24 cellular contexts compared by ENCODE assay signal in the genomic region with DNA sequence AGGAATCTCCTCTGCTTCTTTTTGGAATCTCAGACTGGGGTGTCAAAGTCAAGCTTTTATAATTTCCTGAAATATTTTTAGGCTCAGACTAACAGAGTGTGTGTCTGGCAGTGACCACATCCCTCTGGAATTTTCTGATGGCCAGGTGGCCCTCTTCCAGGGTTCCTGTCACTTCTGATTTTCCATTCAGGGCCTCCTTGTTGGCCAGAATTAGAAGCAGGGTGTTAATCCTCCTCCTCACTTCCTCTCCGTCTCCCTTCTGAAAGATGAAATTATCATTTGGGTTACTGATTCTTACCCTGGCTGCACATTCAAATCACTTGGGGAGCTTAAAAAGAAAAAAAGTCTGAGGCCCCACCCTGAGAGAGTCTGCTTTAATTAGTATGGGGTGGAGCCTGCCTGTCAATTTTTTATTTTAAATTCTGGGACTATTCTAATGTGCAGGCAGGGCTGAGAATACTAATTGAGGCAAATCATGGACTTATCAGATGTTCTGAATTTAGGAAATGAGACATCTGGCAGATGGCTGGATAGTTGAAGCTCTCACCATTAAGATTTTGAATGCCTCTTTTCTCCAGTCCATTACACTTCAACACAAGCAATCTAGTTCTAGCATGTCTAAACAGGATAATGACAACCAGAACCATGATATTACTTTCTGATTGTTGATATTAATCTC. TPM values are rescaled to one million over a fixed set of nuclear protein-coding genes. Genes with fewer than 3 reads are reported as not detected.
A peak's percentile ranks its signal among the peaks of the same experiment; 100 is the strongest.
DNase-seq lines count a peak whose midpoint lies in the region; ATAC-seq and TF ChIP-seq lines count a peak whose summit lies in the region.
"Had no signal": no experiment of that assay in that cellular context is flagged by ENCODE, and none has a peak within 500 bp of the region (broad histone marks: within the 10 kb centered on the region; RNA-seq: fewer than 3 reads in every experiment).

No MANE protein-coding gene starts in this region.

- peak; percentile 51 for ATAC-seq in SK-N-SH treated with all-trans-retinoic acid at 6 μM for 48 hours
- ATAC-seq in thoracic aorta (ENCODE audit: insufficient number of reproducible peaks, low FRiP score, low read depth) = no peak
- ATAC-seq in GM21717 (IDR thresholded peaks at IDR 0.05; ENCODE audit: unreplicated experiment) = no peak
- ATAC-seq: A549; effector memory CD8-positive, alpha-beta T cell; stimulated activated effector memory CD8-positive, alpha-beta T cell treated with anti-CD3 and anti-CD28 coated beads, Interleukin-12 subunit alpha, Interleukin-12 subunit beta, amount 100 ng/mL, for 72 hours had no signal

- no TSS peak for BruUV-seq in mammary epithelial cell (replicated peaks; lab: Mats Ljungman, UMichigan)

- CTCF ChIA-PET in mammary epithelial cell (lab: Charles Lee; ENCODE audit: low non-redundant PET) = no interaction called here

- peak; percentile 4 for DNase-seq in NCI-H345 (lab: John Stamatoyannopoulos, UW)
- DNase-seq in NCI-H345 treated with DMSO at 0.1 percent for 48 hours (lab: John Stamatoyannopoulos, UW; ENCODE audit: unreplicated experiment) = no peak
- DNase-seq in cardiac muscle cell (ENCODE audit: low read depth in 1 of 2, low spot score in 1 of 2) = no peak
- DNase-seq in thoracic aorta (ENCODE audit: low spot score) = no peak
- no peak for DNase-seq in mammary epithelial cell
- no peak for DNase-seq in mucosa of gallbladder (ENCODE audit: low spot score)
- DNase-seq: activated CD4-positive, alpha-beta T cell treated with anti-CD3 and anti-CD28 coated beads for 1 hour; C1 segment of cervical spinal cord; central memory CD4-positive, alpha-beta T cell; effector memory CD8-positive, alpha-beta T cell; GOT3; hypothalamus; NCI-H1930; OCI-M1; T1000; thyroid gland had no signal

- H3K4me1 ChIP-seq in cardiac muscle cell (ENCODE audit: low read depth) (peaks cover 15% of the 10 kb centered on the region), thoracic aorta (ENCODE audit: control insufficient read depth in 1 of 2, low read depth in 2 of 2) (peaks cover 11 to 35% of the 10 kb centered on the region in 2 donors), mammary epithelial cell (ENCODE audit: insufficient read depth, low read length) (no peaks in the 10 kb centered on the region)

- no peaks in the 10 kb centered on the region for H3K9me3 ChIP-seq in cardiac muscle cell (ENCODE audit: low read depth)
- no peaks in the 10 kb centered on the region for H3K9me3 ChIP-seq in thoracic aorta
- H3K9me3 ChIP-seq in mammary epithelial cell (replicated peaks; ENCODE audit: insufficient read depth, low read length) = no peaks in the 10 kb centered on the region
- H3K9me3 ChIP-seq: A549, thyroid gland had no signal

- no peak overlapping the region for H3K4me2 ChIP-seq in mammary epithelial cell (ENCODE audit: insufficient read depth, low read depth, low read length)
- H3K4me2 ChIP-seq: A549 had no signal

- H3K79me2 ChIP-seq in mammary epithelial cell (ENCODE audit: insufficient read depth, low read length) = no peaks in the 10 kb centered on the region

- H3K27ac ChIP-seq in cardiac muscle cell (peak overlapping the region; percentile 16), thoracic aorta (peak overlapping the region; percentile 16 to 68), mammary epithelial cell (ENCODE audit: insufficient read depth, low read depth, low read length) (no peak overlapping the region)
- H3K27ac ChIP-seq: A549, SK-N-MC, thyroid gland had no signal

- no peak overlapping the region for H3K9ac ChIP-seq in mammary epithelial cell (ENCODE audit: insufficient read depth, low read length)

- H4K20me1 ChIP-seq in mammary epithelial cell (ENCODE audit: insufficient read depth, low read length) = no peaks in the 10 kb centered on the region

- H3K36me3 ChIP-seq in cardiac muscle cell = no peaks in the 10 kb centered on the region
- no peaks in the 10 kb centered on the region for H3K36me3 ChIP-seq in thoracic aorta
- H3K36me3 ChIP-seq in mammary epithelial cell (ENCODE audit: insufficient read depth, low read length) = no peaks in the 10 kb centered on the region
- H3K36me3 ChIP-seq: thyroid gland had no signal

- H3K4me3 ChIP-seq in cardiac muscle cell (no peak overlapping the region), thoracic aorta (no peak overlapping the region), mammary epithelial cell (replicated peaks in 1 of 3; ENCODE audit: insufficient read depth in 1 of 3, low read depth in 2 of 3, low read length in 3 of 3) (no peak overlapping the region)
- H3K4me3 ChIP-seq: A549, SK-N-MC, thyroid gland had no signal

- in situ Hi-C loops in mammary epithelial cell (cut with MboI; ENCODE audit: low sequenced_read_pairs in 2 of 2) = no loop called here

- TF ChIP-seq CTCF in cardiac muscle cell (IDR thresholded peaks at IDR 0.05; ENCODE audit: low read depth, low read length) (no peak), thoracic aorta (IDR thresholded peaks at IDR 0.05) (no peak), mammary epithelial cell (conservative IDR thresholded peaks at IDR 0.05 in 1 of 2, IDR thresholded peaks at IDR 0.05 in 1 of 2; ENCODE audit: extremely low read depth in 1 of 2, insufficient read depth in 1 of 2, low read depth in 1 of 2, low read length in 2 of 2) (no peak)

- intact Hi-C loops in mammary epithelial cell (cut with micrococcal nuclease) = no loop called here

- 30% methylated on average over 1 of the region's 1 CpG for WGBS in mammary epithelial cell (ENCODE audit: low coverage, missing lambda C conversion rate)

- dilution Hi-C loops in mammary epithelial cell (cut with HindIII; ENCODE audit: low sequenced_read_pairs) = no loop called here

- no peaks in the 10 kb centered on the region for H3K27me3 ChIP-seq in cardiac muscle cell
- no peaks in the 10 kb centered on the region for H3K27me3 ChIP-seq in thoracic aorta (replicated peaks; ENCODE audit: insufficient read depth)
- H3K27me3 ChIP-seq in mammary epithelial cell (ENCODE audit: insufficient read depth, low read length) = no peaks in the 10 kb centered on the region
- H3K27me3 ChIP-seq: thyroid gland had no signal

- no peak overlapping the region for H2AFZ ChIP-seq in mammary epithelial cell (ENCODE audit: low read depth, low read length)

TF ChIP-seq in SK-N-SH treated with all-trans-retinoic acid at 6 μM for 48 hours, 23 proteins besides CTCF, POLR2A, EP300 and RAD21 (continues in another document):
- TF ChIP-seq ZNF70 (CRISPR knock-in tag; IDR thresholded peaks at IDR 0.05) = no peak
- TF ChIP-seq CSDC2 (CRISPR knock-in tag; IDR thresholded peaks at IDR 0.05) = no peak
- no peak for TF ChIP-seq ZNF8 (CRISPR knock-in tag; IDR thresholded peaks at IDR 0.05)
- no peak for TF ChIP-seq TOX (CRISPR knock-in tag; IDR thresholded peaks at IDR 0.05; ENCODE audit: borderline replicate concordance)
- TF ChIP-seq, protein P1, sequence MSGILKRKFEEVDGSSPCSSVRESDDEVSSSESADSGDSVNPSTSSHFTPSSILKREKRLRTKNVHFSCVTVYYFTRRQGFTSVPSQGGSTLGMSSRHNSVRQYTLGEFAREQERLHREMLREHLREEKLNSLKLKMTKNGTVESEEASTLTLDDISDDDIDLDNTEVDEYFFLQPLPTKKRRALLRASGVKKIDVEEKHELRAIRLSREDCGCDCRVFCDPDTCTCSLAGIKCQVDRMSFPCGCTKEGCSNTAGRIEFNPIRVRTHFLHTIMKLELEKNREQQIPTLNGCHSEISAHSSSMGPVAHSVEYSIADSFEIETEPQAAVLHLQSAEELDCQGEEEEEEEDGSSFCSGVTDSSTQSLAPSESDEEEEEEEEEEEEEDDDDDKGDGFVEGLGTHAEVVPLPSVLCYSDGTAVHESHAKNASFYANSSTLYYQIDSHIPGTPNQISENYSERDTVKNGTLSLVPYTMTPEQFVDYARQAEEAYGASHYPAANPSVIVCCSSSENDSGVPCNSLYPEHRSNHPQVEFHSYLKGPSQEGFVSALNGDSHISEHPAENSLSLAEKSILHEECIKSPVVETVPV (CRISPR knock-in tag; IDR thresholded peaks at IDR 0.05) = no peak
- no peak for TF ChIP-seq ZC3H10 (CRISPR knock-in tag; IDR thresholded peaks at IDR 0.05)
- TF ChIP-seq ZFP30 (CRISPR knock-in tag; IDR thresholded peaks at IDR 0.05) = no peak
- TF ChIP-seq, protein P2, sequence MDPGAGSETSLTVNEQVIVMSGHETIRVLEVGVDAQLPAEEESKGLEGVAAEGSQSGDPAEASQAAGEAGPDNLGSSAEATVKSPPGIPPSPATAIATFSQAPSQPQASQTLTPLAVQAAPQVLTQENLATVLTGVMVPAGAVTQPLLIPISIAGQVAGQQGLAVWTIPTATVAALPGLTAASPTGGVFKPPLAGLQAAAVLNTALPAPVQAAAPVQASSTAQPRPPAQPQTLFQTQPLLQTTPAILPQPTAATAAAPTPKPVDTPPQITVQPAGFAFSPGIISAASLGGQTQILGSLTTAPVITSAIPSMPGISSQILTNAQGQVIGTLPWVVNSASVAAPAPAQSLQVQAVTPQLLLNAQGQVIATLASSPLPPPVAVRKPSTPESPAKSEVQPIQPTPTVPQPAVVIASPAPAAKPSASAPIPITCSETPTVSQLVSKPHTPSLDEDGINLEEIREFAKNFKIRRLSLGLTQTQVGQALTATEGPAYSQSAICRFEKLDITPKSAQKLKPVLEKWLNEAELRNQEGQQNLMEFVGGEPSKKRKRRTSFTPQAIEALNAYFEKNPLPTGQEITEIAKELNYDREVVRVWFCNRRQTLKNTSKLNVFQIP (CRISPR knock-in tag; IDR thresholded peaks at IDR 0.05; ENCODE audit: borderline replicate concordance, low read depth) = no peak

RNA-seq across cellular contexts. Expression of a gene that starts 43.2 kb away (rescaled TPM):
- total RNA-seq in cardiac muscle cell (352 and 607 TPM in 2 replicates), thoracic aorta (10 to 100 TPM; 25.7 to 28.2 TPM), mammary epithelial cell (not detected), mucosa of gallbladder (104 TPM)
- polyA plus RNA-seq in cardiac muscle cell (175 and 199 TPM in 2 replicates), mammary epithelial cell (not detected)
- polyA minus RNA-seq in mammary epithelial cell = not detected
- total RNA-seq: kidney epithelial cell, M059J, renal cortical epithelial cell had no signal

Comparison
In these comparisons a context has a peak if more than half of its experiments do, and no peak if none do; other contexts are left out.
1. RNA of a gene that starts 43.2 kb away (total RNA-seq): 352 to 607 TPM in cardiac muscle cell, 104 TPM in mucosa of gallbladder (single experiment) and 25.7 to 28.2 TPM in thoracic aorta; not detected in mammary epithelial cell; every median in the first group is over 10 times any median in the second.